Comparison of ENCODE assay signal across 21 cellular contexts in the genomic region with DNA sequence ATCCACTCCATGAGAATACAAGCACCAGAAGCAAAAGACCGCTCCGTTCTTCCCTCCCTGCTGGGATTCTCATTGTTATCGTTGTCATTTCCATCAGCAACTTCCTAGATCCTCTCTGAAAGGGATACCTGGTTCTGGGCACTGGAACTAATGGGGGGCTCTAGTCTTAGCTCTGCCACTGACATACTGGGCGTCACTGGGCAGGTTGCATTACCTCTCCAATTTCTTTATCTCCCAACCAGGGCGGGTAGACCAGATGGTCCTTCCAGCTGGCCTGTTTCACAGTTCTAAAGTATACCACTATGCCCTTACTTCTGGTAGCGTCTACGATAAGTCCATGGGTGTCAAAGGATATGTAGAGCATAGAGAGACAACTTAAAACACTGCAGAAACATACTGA. TPM values are rescaled to one million over a fixed set of nuclear protein-coding genes. Genes with fewer than 3 reads are reported as not detected.
"Had no signal": no experiment of that assay in that cellular context is flagged by ENCODE, and none has a peak within 500 bp of the region (broad histone marks: within the 10 kb centered on the region; RNA-seq: fewer than 3 reads in every experiment).

No MANE protein-coding gene starts in this region.

- H3K27ac ChIP-seq: adrenal gland, epithelial cell of prostate, hepatocyte, pancreas, sigmoid colon, spleen, transverse colon, vagina had no signal

- H3K36me3 Mint-ChIP-seq: activated naive CD4-positive, alpha-beta T cell treated with anti-CD3 and anti-CD28 coated beads, Interleukin-2, amount 50 U/mL, for 72 hours; naive thymus-derived CD4-positive, alpha-beta T cell had no signal

- ATAC-seq: activated naive CD4-positive, alpha-beta T cell treated with anti-CD3 and anti-CD28 coated beads, Interleukin-2, amount 50 U/mL, for 72 hours; activated T-cell treated with anti-CD3 and anti-CD28 coated beads, Interleukin-2, amount 50 U/mL, for 72 hours; left cardiac atrium; naive thymus-derived CD4-positive, alpha-beta T cell; stimulated activated naive B cell treated with anti-CD40 and anti-IgM and Interleukin-4, amounts not matched to agents 10 μg/mL and 1 μg/mL and 100 μg/mL, for 72 hours had no signal

- H3K27ac Mint-ChIP-seq: activated naive CD4-positive, alpha-beta T cell treated with anti-CD3 and anti-CD28 coated beads, Interleukin-2, amount 50 U/mL, for 72 hours; activated T-cell treated with anti-CD3 and anti-CD28 coated beads, Interleukin-2, amount 50 U/mL, for 72 hours; naive thymus-derived CD4-positive, alpha-beta T cell; stimulated activated naive B cell treated with anti-CD40 and anti-IgM and Interleukin-4, amounts not matched to agents 10 μg/mL and 1 μg/mL and 100 μg/mL, for 72 hours had no signal

- H3K9me3 Mint-ChIP-seq: activated naive CD4-positive, alpha-beta T cell treated with anti-CD3 and anti-CD28 coated beads, Interleukin-2, amount 50 U/mL, for 72 hours; activated T-cell treated with anti-CD3 and anti-CD28 coated beads, Interleukin-2, amount 50 U/mL, for 72 hours; naive thymus-derived CD4-positive, alpha-beta T cell; stimulated activated naive B cell treated with anti-CD40 and anti-IgM and Interleukin-4, amounts not matched to agents 10 μg/mL and 1 μg/mL and 100 μg/mL, for 72 hours had no signal

- DNase-seq: activated CD4-positive, alpha-beta T cell treated with anti-CD3 and anti-CD28 coated beads, Interleukin-2, amount 50 U/mL, for 4 hours; activated gamma-delta T cell treated with Interleukin-2 at 50 U/mL for 16 hours; activated T-cell treated with anti-CD3 and anti-CD28 coated beads, Interleukin-2, amount 50 U/mL, for 72 hours; adrenal gland; foreskin fibroblast; left cardiac atrium; mesenchymal stem cell; naive thymus-derived CD4-positive, alpha-beta T cell; pancreas; sigmoid colon; spleen; stimulated activated naive B cell treated with anti-CD40 and anti-IgM and Interleukin-4, amounts not matched to agents 10 μg/mL and 1 μg/mL and 100 μg/mL, for 72 hours; transverse colon had no signal

- H3K4me3 ChIP-seq: adrenal gland, hepatocyte, pancreas, sigmoid colon, spleen, transverse colon, vagina had no signal

- H3K4me1 ChIP-seq: adrenal gland, pancreas, spleen, transverse colon had no signal

- H3K4me1 Mint-ChIP-seq: stimulated activated naive B cell treated with anti-CD40 and anti-IgM and Interleukin-4, amounts not matched to agents 10 μg/mL and 1 μg/mL and 100 μg/mL, for 72 hours had no signal

- H3K27me3 ChIP-seq: adrenal gland, hepatocyte, pancreas, sigmoid colon, transverse colon, vagina had no signal

- H3K36me3 ChIP-seq: adrenal gland, pancreas, sigmoid colon, spleen, transverse colon, vagina had no signal

- H3K4me3 Mint-ChIP-seq: activated T-cell treated with anti-CD3 and anti-CD28 coated beads, Interleukin-2, amount 50 U/mL, for 72 hours; naive thymus-derived CD4-positive, alpha-beta T cell; stimulated activated naive B cell treated with anti-CD40 and anti-IgM and Interleukin-4, amounts not matched to agents 10 μg/mL and 1 μg/mL and 100 μg/mL, for 72 hours had no signal

- H3K9me3 ChIP-seq: adrenal gland, pancreas, sigmoid colon, spleen, transverse colon, vagina had no signal

RNA-seq across cellular contexts. Expression of a gene that starts 1.4 kb away (rescaled TPM):
- total RNA-seq: activated CD8-positive, alpha-beta memory T cell treated with anti-CD3 and anti-CD28 coated beads for 36 hours; activated naive CD4-positive, alpha-beta T cell treated with anti-CD3 and anti-CD28 coated beads, Interleukin-2, amount 50 U/mL, for 72 hours; activated T-cell treated with anti-CD3 and anti-CD28 coated beads, Interleukin-2, amount 50 U/mL, for 72 hours; dermis microvascular lymphatic vessel endothelial cell; hepatocyte; naive thymus-derived CD4-positive, alpha-beta T cell; pulmonary artery endothelial cell; spleen; T-helper 2 cell treated with Interferon-gamma antibody and Interleukin-4, amounts not matched to agents 100 ng/mL and 5 ng/mL, for 36 hours had no signal

RNA-seq across cellular contexts. Expression of a gene that starts 36.3 kb away (rescaled TPM):
- total RNA-seq: hepatocyte had no signal
